Comparison of ENCODE assay signal across 11 cellular contexts in the genomic region with DNA sequence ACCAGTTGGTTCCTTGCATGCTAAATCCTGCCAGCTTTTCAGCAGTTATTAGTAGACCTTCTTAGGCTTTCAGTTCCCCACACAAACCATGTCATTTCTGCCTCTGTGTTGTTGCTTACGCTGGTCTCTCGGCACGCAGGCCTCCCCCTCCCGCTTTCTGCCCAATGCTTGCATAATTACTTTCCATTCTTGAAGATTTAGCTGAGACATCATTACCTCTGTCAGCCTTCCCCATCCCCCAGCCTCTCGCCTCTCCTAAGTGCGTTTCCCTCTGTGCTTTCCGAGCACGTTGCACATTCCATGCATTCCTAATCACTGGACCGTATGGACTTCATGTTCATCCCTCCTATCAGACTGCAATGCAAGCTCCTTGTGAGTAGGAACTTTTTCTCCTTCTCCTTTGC. TPM values are rescaled to one million over a fixed set of nuclear protein-coding genes. Genes with fewer than 3 reads are reported as not detected.
A peak's percentile ranks its signal among the peaks of the same experiment; 100 is the strongest.
DNase-seq lines count a peak whose midpoint lies in the region; ATAC-seq and TF ChIP-seq lines count a peak whose summit lies in the region.
"Had no signal": no experiment of that assay in that cellular context is flagged by ENCODE, and none has a peak within 500 bp of the region (broad histone marks: within the 10 kb centered on the region; RNA-seq: fewer than 3 reads in every experiment).

No MANE protein-coding gene starts in this region.

- no peak overlapping the region for H3K27ac Mint-ChIP-seq in stimulated activated naive B cell treated with anti-CD40 and anti-IgM and Interleukin-4, amounts not matched to agents 10 μg/mL and 1 μg/mL and 100 μg/mL, for 72 hours
- H3K27ac Mint-ChIP-seq: activated B cell treated with CpG ODN at 0.5 μM for 24 hours had no signal

- H3K27me3 ChIP-seq in left lung: no peaks in the 10 kb centered on the region
- no peaks in the 10 kb centered on the region for H3K27me3 ChIP-seq in prostate gland (replicated peaks; ENCODE audit: insufficient read depth)

- no peaks in the 10 kb centered on the region for H3K27me3 Mint-ChIP-seq in stimulated activated naive B cell treated with anti-CD40 and anti-IgM and Interleukin-4, amounts not matched to agents 10 μg/mL and 1 μg/mL and 100 μg/mL, for 72 hours

- no peak for TF ChIP-seq POLR2A in prostate gland (IDR thresholded peaks at IDR 0.05)

- TF ChIP-seq CTCF in cardiac fibroblast (IDR thresholded peaks at IDR 0.05; ENCODE audit: low read depth, low read length) (no peak), left lung (IDR thresholded peaks at IDR 0.05) (no peak), prostate gland (IDR thresholded peaks at IDR 0.05) (no peak)

- intact Hi-C loops in left lung (cut with DNase I): loop anchor here in 1 of 2 donors (10.0 kb wide), 1 partner anchor 72 kb away; no protein-coding TSS in a partner anchor
- intact Hi-C loops in prostate gland (cut with DNase I): loop anchor here (5.0 kb wide), 1 partner anchor 74 kb away; no protein-coding TSS in a partner anchor

- H3K4me3 Mint-ChIP-seq in stimulated activated naive B cell treated with anti-CD40 and anti-IgM and Interleukin-4, amounts not matched to agents 10 μg/mL and 1 μg/mL and 100 μg/mL, for 72 hours: no peak overlapping the region
- H3K4me3 Mint-ChIP-seq: activated B cell treated with CpG ODN at 0.5 μM for 24 hours had no signal

- H3K4me1 ChIP-seq in left lung (no peaks in the 10 kb centered on the region), urinary bladder (ENCODE audit: insufficient read depth) (no peaks in the 10 kb centered on the region), prostate gland (replicated peaks) (no peaks in the 10 kb centered on the region)

- ATAC-seq in left lung: peak; percentile 60
- no peak for ATAC-seq in stimulated activated naive B cell treated with anti-CD40 and anti-IgM and Interleukin-4, amounts not matched to agents 10 μg/mL and 1 μg/mL and 100 μg/mL, for 72 hours (replicated peaks)

- H3K9me3 ChIP-seq in left lung (no peaks in the 10 kb centered on the region), prostate gland (no peaks in the 10 kb centered on the region)

- H3K4me1 Mint-ChIP-seq in stimulated activated naive B cell treated with anti-CD40 and anti-IgM and Interleukin-4, amounts not matched to agents 10 μg/mL and 1 μg/mL and 100 μg/mL, for 72 hours: no peaks in the 10 kb centered on the region
- H3K4me1 Mint-ChIP-seq: activated B cell treated with CpG ODN at 0.5 μM for 24 hours had no signal

- H3K4me3 ChIP-seq in cardiac fibroblast (replicated peaks in 1 of 2; ENCODE audit: low read depth in 2 of 2, low read length in 2 of 2): no peak overlapping the region
- no peak overlapping the region for H3K4me3 ChIP-seq in left lung
- H3K4me3 ChIP-seq in urinary bladder (ENCODE audit: low read depth, low read length): peak overlapping the region; percentile 5
- H3K4me3 ChIP-seq in prostate gland: no peak overlapping the region

- 27% methylated on average over 9 of the region's 9 CpGs for WGBS in urinary bladder
- WGBS in prostate gland: 73% methylated on average over 9 of the region's 9 CpGs

- peaks cover 0 to 23% of the 10 kb centered on the region in 2 donors for H3K36me3 ChIP-seq in left lung
- H3K36me3 ChIP-seq in urinary bladder (ENCODE audit: insufficient read depth): no peaks in the 10 kb centered on the region
- H3K36me3 ChIP-seq in prostate gland: no peaks in the 10 kb centered on the region

- no peak overlapping the region for H3K27ac ChIP-seq in left lung
- H3K27ac ChIP-seq in urinary bladder (ENCODE audit: low read depth): peak overlapping the region; percentile 28
- H3K27ac ChIP-seq in prostate gland: no peak overlapping the region

- H3K36me3 Mint-ChIP-seq in stimulated activated naive B cell treated with anti-CD40 and anti-IgM and Interleukin-4, amounts not matched to agents 10 μg/mL and 1 μg/mL and 100 μg/mL, for 72 hours: no peaks in the 10 kb centered on the region

- H3K9me3 Mint-ChIP-seq in stimulated activated naive B cell treated with anti-CD40 and anti-IgM and Interleukin-4, amounts not matched to agents 10 μg/mL and 1 μg/mL and 100 μg/mL, for 72 hours: no peaks in the 10 kb centered on the region
- H3K9me3 Mint-ChIP-seq: activated B cell treated with CpG ODN at 0.5 μM for 24 hours had no signal

- peak; percentile 22 for DNase-seq in M059J (ENCODE audit: low read depth)
- peak; percentile 48 to 62 for DNase-seq in cardiac fibroblast (ENCODE audit: low read depth in 2 of 2)
- peak in 1 of 2 donors; percentile 40 for DNase-seq in left lung
- DNase-seq in Ammon's horn (ENCODE audit: low spot score): no peak
- DNase-seq in SHP77 (lab: John Stamatoyannopoulos, UW): no peak
- DNase-seq in prostate gland (ENCODE audit: low spot score): no peak
- DNase-seq in stimulated activated naive B cell treated with anti-CD40 and anti-IgM and Interleukin-4, amounts not matched to agents 10 μg/mL and 1 μg/mL and 100 μg/mL, for 72 hours: no peak
- DNase-seq: activated B cell treated with CpG ODN at 0.5 μM for 24 hours had no signal

RNA-seq across cellular contexts. Expression of a gene that starts 26.8 kb away (rescaled TPM):
- not detected in 2 replicates for total RNA-seq in M059J (2014; rRNA removed; shearing (Covaris generic))
- total RNA-seq in left lung (not detected), urinary bladder (not detected), prostate gland (not detected)
- polyA plus RNA-seq in urinary bladder: not detected
- total RNA-seq: activated B cell treated with CpG ODN at 0.5 μM for 24 hours, LHCN-M2, temporal lobe had no signal

RNA-seq across cellular contexts. Expression of a gene that starts 32.9 kb away (rescaled TPM):
- 0.69 and 1.4 TPM in 2 replicates for total RNA-seq in M059J (2014; rRNA removed; shearing (Covaris generic))
- 10 to 100 TPM in 1 of 2 donors, 1 to 10 TPM in 1; 8.7 to 10.6 TPM for total RNA-seq in left lung
- total RNA-seq in urinary bladder: 55.4 TPM
- 51.1 TPM for polyA plus RNA-seq in urinary bladder
- 10 to 100 TPM in 1 of 2 donors, 1 to 10 TPM in 1; 6.9 to 11.3 TPM for total RNA-seq in prostate gland

Comparison
In these comparisons a context has a peak if more than half of its experiments do, and no peak if none do; other contexts are left out.
1. DNase-seq: peak in M059J (single experiment) and cardiac fibroblast (2 of 2); none in Ammon's horn (single experiment), SHP77 (0 of 2), prostate gland (single experiment) and stimulated activated naive B cell treated with anti-CD40 and anti-IgM and Interleukin-4, amounts not matched to agents 10 μg/mL and 1 μg/mL and 100 μg/mL, for 72 hours (single experiment).